ENCODE assay signal across 27 cellular contexts in the genomic region with DNA sequence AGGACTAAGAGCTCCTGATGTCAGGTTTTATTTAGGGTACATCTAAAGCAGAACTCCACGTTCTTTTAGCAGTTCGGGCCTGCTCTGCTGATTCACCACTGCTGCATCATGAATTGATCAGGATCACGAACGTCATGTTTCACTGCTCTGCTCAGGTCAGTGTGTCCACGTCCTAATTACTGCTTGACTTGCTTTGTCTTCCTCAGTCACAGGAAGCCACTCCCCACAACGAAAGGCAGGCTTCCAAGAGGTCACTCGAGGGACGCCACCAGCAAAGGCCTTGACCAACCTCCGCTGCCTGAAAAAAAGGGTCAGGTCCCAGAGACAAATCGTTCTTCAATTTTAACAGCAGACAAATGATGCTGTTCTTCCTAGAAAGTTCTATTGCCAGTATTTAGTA. TPM values are rescaled to one million over a fixed set of nuclear protein-coding genes. Genes with fewer than 3 reads are reported as not detected.
"Had no signal": no experiment of that assay in that cellular context is flagged by ENCODE, and none has a peak within 500 bp of the region (broad histone marks: within the 10 kb centered on the region; RNA-seq: fewer than 3 reads in every experiment).

No MANE protein-coding gene starts in this region.

- H3K27ac ChIP-seq: left lung, lower lobe of right lung, neutrophil, parathyroid adenoma, sigmoid colon, stomach, testis, thyroid gland, transverse colon, upper lobe of left lung, vagina had no signal

- ATAC-seq: left colon; left lung; lower lobe of right lung; natural killer cell; right cardiac atrium; stimulated activated naive B cell treated with anti-CD40 and anti-IgM and Interleukin-4, amounts not matched to agents 10 μg/mL and 1 μg/mL and 100 μg/mL, for 72 hours; stimulated activated naive CD8-positive, alpha-beta T cell treated with anti-CD3 and anti-CD28 coated beads, Interleukin-15, Interleukin-2, amounts not matched to agents 100 U/mL and 50 U/mL, for 24 hours had no signal

- DNase-seq: immature natural killer cell; kidney; left colon; left lung; lower lobe of right lung; mammary epithelial cell; mesenchymal stem cell; naive B cell; natural killer cell; occipital lobe; right cardiac atrium; sigmoid colon; small intestine; stimulated activated CD4-positive, alpha-beta T cell treated with anti-CD3 and anti-CD28 coated beads, Interleukin-1b, Interleukin-23, amount 100 ng/mL, for 48 hours; stimulated activated CD4-positive, alpha-beta T cell treated with anti-CD3 and anti-CD28 coated beads, Interleukin-4, amount 100 ng/mL, for 1 hour; stimulated activated naive B cell treated with anti-CD40 and anti-IgM and Interleukin-4, amounts not matched to agents 10 μg/mL and 1 μg/mL and 100 μg/mL, for 72 hours; stimulated activated naive CD8-positive, alpha-beta T cell treated with anti-CD3 and anti-CD28 coated beads, Interleukin-15, Interleukin-2, amounts not matched to agents 100 U/mL and 50 U/mL, for 24 hours; stomach; testis; thyroid gland; transverse colon; upper lobe of left lung had no signal

- H3K4me1 Mint-ChIP-seq: immature natural killer cell; naive B cell; natural killer cell; stimulated activated naive B cell treated with anti-CD40 and anti-IgM and Interleukin-4, amounts not matched to agents 10 μg/mL and 1 μg/mL and 100 μg/mL, for 72 hours had no signal

- H3K4me1 ChIP-seq: left lung, lower lobe of right lung, parathyroid adenoma, sigmoid colon, stomach, testis, thyroid gland, transverse colon, upper lobe of left lung, vagina had no signal

- H3K9me3 ChIP-seq: lower lobe of right lung, neutrophil, sigmoid colon, stomach, testis, thyroid gland, transverse colon, upper lobe of left lung, vagina had no signal

- H3K4me3 Mint-ChIP-seq: immature natural killer cell; naive B cell; natural killer cell; stimulated activated naive B cell treated with anti-CD40 and anti-IgM and Interleukin-4, amounts not matched to agents 10 μg/mL and 1 μg/mL and 100 μg/mL, for 72 hours had no signal

- H3K79me2 ChIP-seq: parathyroid adenoma had no signal

- H3K27me3 Mint-ChIP-seq: naive B cell; stimulated activated naive B cell treated with anti-CD40 and anti-IgM and Interleukin-4, amounts not matched to agents 10 μg/mL and 1 μg/mL and 100 μg/mL, for 72 hours had no signal

- H3K9ac ChIP-seq: parathyroid adenoma had no signal

- H3K27ac Mint-ChIP-seq: immature natural killer cell; naive B cell; natural killer cell; stimulated activated naive B cell treated with anti-CD40 and anti-IgM and Interleukin-4, amounts not matched to agents 10 μg/mL and 1 μg/mL and 100 μg/mL, for 72 hours had no signal

- H2AFZ ChIP-seq: parathyroid adenoma had no signal

- H3K36me3 Mint-ChIP-seq: immature natural killer cell; naive B cell; natural killer cell; stimulated activated naive B cell treated with anti-CD40 and anti-IgM and Interleukin-4, amounts not matched to agents 10 μg/mL and 1 μg/mL and 100 μg/mL, for 72 hours had no signal

- H3K27me3 ChIP-seq: left lung, neutrophil, sigmoid colon, stomach, testis, thyroid gland, transverse colon, upper lobe of left lung, vagina had no signal

RNA-seq across cellular contexts. Expression of a gene that starts 40.3 kb away (rescaled TPM):
- total RNA-seq: mammary epithelial cell, natural killer cell, pulmonary artery endothelial cell, renal cortical epithelial cell had no signal
